16 cellular contexts compared by ENCODE assay signal in the genomic region with DNA sequence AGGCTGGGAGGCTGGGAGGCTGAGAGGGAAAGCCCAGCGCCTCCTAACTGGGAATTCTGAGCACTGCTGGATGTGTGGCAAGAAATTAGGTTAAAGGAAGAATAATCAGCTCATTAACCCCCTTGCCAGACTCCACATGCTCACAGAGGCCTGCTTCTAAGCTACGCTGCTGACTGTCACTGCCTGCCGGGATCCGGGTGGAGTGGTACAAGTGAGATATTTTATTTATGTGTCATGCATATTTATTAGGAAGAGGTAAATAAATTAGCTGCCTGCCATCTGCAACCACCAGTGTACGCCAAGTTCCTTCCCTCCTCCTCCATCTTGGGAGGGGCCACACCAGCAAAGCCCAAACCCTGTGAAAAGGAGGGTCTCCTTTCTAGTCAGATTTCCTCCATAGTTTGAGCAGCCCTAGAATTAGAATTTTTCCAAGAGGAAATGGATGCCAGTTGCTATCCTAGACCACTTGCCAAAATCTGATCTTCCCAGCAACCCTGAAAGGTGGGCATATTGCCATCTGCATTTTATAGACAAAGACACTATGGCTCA. TPM values are rescaled to one million over a fixed set of nuclear protein-coding genes. Genes with fewer than 3 reads are reported as not detected.
A peak's percentile ranks its signal among the peaks of the same experiment; 100 is the strongest.
DNase-seq lines count a peak whose midpoint lies in the region; ATAC-seq, FAIRE-seq and TF ChIP-seq lines count a peak whose summit lies in the region.
"Had no signal": no experiment of that assay in that cellular context is flagged by ENCODE, and none has a peak within 500 bp of the region (broad histone marks: within the 10 kb centered on the region; RNA-seq: fewer than 3 reads in every experiment).

No MANE protein-coding gene starts in this region.

- POLR2A ChIA-PET in Panc1 (lab: Charles Lee): no interaction called here

- H3K36me3 Mint-ChIP-seq in neural progenitor cell: no peaks in the 10 kb centered on the region
- H3K36me3 Mint-ChIP-seq: CD4-positive, CD25-positive, alpha-beta regulatory T cell had no signal

- no peak for FAIRE-seq in GM12891 (lab: Jason Lieb, UNC)
- FAIRE-seq: GM18507, K562 had no signal

- intact Hi-C loops in Panc1 (cut with micrococcal nuclease; ENCODE audit: unreplicated experiment): no loop called here
- intact Hi-C loops in testis (cut with DNase I; ENCODE audit: low total_unique reads): no loop called here

- no peaks in the 10 kb centered on the region for H3K9me3 Mint-ChIP-seq in neural progenitor cell
- H3K9me3 Mint-ChIP-seq: CD4-positive, CD25-positive, alpha-beta regulatory T cell had no signal

- H3K36me3 ChIP-seq in Panc1 (ENCODE audit: control insufficient read depth, insufficient read depth, low read length) (no peaks in the 10 kb centered on the region), neural progenitor cell (no peaks in the 10 kb centered on the region), testis (ENCODE audit: low read depth, missing control alignments) (no peaks in the 10 kb centered on the region)
- H3K36me3 ChIP-seq: BLaER1 treated with 17β-estradiol and CSF1 and Interleukin-3, amounts not matched to agents 10 nM and 100 nM had no signal

- H3K4me3 ChIP-seq in Panc1 (ENCODE audit: low read depth in 2 of 2, low read length in 2 of 2): no peak overlapping the region
- no peak overlapping the region for H3K4me3 ChIP-seq in neural progenitor cell
- no peak overlapping the region for H3K4me3 ChIP-seq in testis
- H3K4me3 ChIP-seq: BLaER1 treated with 17β-estradiol and CSF1 and Interleukin-3, amounts not matched to agents 10 nM and 100 nM; K562 had no signal

- no peaks in the 10 kb centered on the region for H3K79me2 ChIP-seq in neural progenitor cell (ENCODE audit: low read depth)

- no peak overlapping the region for H3K27ac Mint-ChIP-seq in neural progenitor cell
- H3K27ac Mint-ChIP-seq: CD4-positive, CD25-positive, alpha-beta regulatory T cell had no signal

- 85 to 91% methylated on average over 5 of the region's 5 CpGs for WGBS in testis, 2 donors

- no TSS peak for BruUV-seq in Panc1 (replicated peaks; lab: Mats Ljungman, UMichigan)

- in situ Hi-C loops in Panc1 (cut with HindIII; ENCODE audit: low pct_unique_long_range_greater_than_20kb, low sequenced_read_pairs): no loop called here

- H3K27me3 Mint-ChIP-seq in neural progenitor cell (ENCODE audit: insufficient read depth, low read depth): peaks cover 12% of the 10 kb centered on the region

- peak; percentile 23 for DNase-seq in NCI-H1694 (lab: John Stamatoyannopoulos, UW)
- no peak for DNase-seq in NCI-H1694 treated with DMSO at 0.1 percent for 48 hours (lab: John Stamatoyannopoulos, UW)
- DNase-seq in GM03348 (ENCODE audit: low spot score): peak; percentile 24
- DNase-seq in Panc1 (ENCODE audit: low read depth, low spot score): no peak
- DNase-seq in neural progenitor cell (ENCODE audit: low spot score): no peak
- DNase-seq in GM12891 (ENCODE audit: insufficient read length, low spot score): no peak
- DNase-seq in testis: no peak
- DNase-seq: CD4-positive, CD25-positive, alpha-beta regulatory T cell; DMS79; GF-D8; HCEC 1CT had no signal

- no peaks in the 10 kb centered on the region for H4K20me1 ChIP-seq in neural progenitor cell (ENCODE audit: low read depth)

- TF ChIP-seq CTCF in Panc1 (IDR thresholded peaks at IDR 0.05) (no peak), neural progenitor cell (IDR thresholded peaks at IDR 0.05) (no peak), testis (IDR thresholded peaks at IDR 0.05) (no peak)

- peaks cover 6% of the 10 kb centered on the region for H3K4me1 Mint-ChIP-seq in neural progenitor cell
- H3K4me1 Mint-ChIP-seq: CD4-positive, CD25-positive, alpha-beta regulatory T cell had no signal

- H3K4me1 ChIP-seq in Panc1 (ENCODE audit: control insufficient read depth, insufficient read depth, low read length): peaks cover 46% of the 10 kb centered on the region
- no peaks in the 10 kb centered on the region for H3K4me1 ChIP-seq in neural progenitor cell
- no peaks in the 10 kb centered on the region for H3K4me1 ChIP-seq in testis
- H3K4me1 ChIP-seq: BLaER1 treated with 17β-estradiol and CSF1 and Interleukin-3, amounts not matched to agents 10 nM and 100 nM had no signal

- CTCF ChIA-PET in Panc1 (lab: Charles Lee): no interaction called here

- no peak overlapping the region for H2AFZ ChIP-seq in neural progenitor cell (replicated peaks)

- H3K27me3 ChIP-seq in Panc1 (ENCODE audit: control insufficient read depth, insufficient read depth, low read length): no peaks in the 10 kb centered on the region
- no peaks in the 10 kb centered on the region for H3K27me3 ChIP-seq in neural progenitor cell
- H3K27me3 ChIP-seq in testis: no peaks in the 10 kb centered on the region
- H3K27me3 ChIP-seq: BLaER1 treated with 17β-estradiol and CSF1 and Interleukin-3, amounts not matched to agents 10 nM and 100 nM had no signal

- H3K27ac ChIP-seq in Panc1 (ENCODE audit: low read length) (0 out of 2 replicates have a peak overlapping the region, but pooled peaks have one; percentile 24), neural progenitor cell (no peak overlapping the region), testis (no peak overlapping the region)
- H3K27ac ChIP-seq: 22Rv1; BLaER1 treated with 17β-estradiol and CSF1 and Interleukin-3, amounts not matched to agents 10 nM and 100 nM had no signal

- TF ChIP-seq POLR2A in GM12891 (IDR thresholded peaks at IDR 0.05; ENCODE audit: low read depth, low read length): no peak
- TF ChIP-seq POLR2A in testis (IDR thresholded peaks at IDR 0.05): no peak

- H3K9me3 ChIP-seq in Panc1 (ENCODE audit: control insufficient read depth, insufficient read depth, low read depth, low read length) (no peaks in the 10 kb centered on the region), neural progenitor cell (ENCODE audit: low read depth) (no peaks in the 10 kb centered on the region), testis (no peaks in the 10 kb centered on the region)
- H3K9me3 ChIP-seq: BLaER1 treated with 17β-estradiol and CSF1 and Interleukin-3, amounts not matched to agents 10 nM and 100 nM had no signal

- ATAC-seq in Panc1 (no peak), GM21825 (IDR thresholded peaks at IDR 0.05; ENCODE audit: unreplicated experiment) (no peak)
- ATAC-seq: K562 had no signal

- no peak overlapping the region for H3K9ac ChIP-seq in neural progenitor cell
- H3K9ac ChIP-seq: BLaER1 treated with 17β-estradiol and CSF1 and Interleukin-3, amounts not matched to agents 10 nM and 100 nM had no signal

- H3F3A ChIP-seq in neural progenitor cell (ENCODE audit: low read depth): no peaks in the 10 kb centered on the region

- H3K4me3 Mint-ChIP-seq in neural progenitor cell: peak overlapping the region; percentile 47
- H3K4me3 Mint-ChIP-seq: CD4-positive, CD25-positive, alpha-beta regulatory T cell had no signal

- no peak overlapping the region for H3K4me2 ChIP-seq in neural progenitor cell
- H3K4me2 ChIP-seq: BLaER1 treated with 17β-estradiol and CSF1 and Interleukin-3, amounts not matched to agents 10 nM and 100 nM had no signal

TF ChIP-seq in GM12891, 5 proteins besides CTCF, POLR2A, EP300 and RAD21:
- no peak for TF ChIP-seq POLR2AphosphoS5 (IDR thresholded peaks at IDR 0.05; ENCODE audit: low read depth, low read length)
- no peak for TF ChIP-seq SPI1 (IDR thresholded peaks at IDR 0.05; ENCODE audit: low read depth, low read length)
- no peak for TF ChIP-seq TAF1 (IDR thresholded peaks at IDR 0.05; ENCODE audit: low read depth, low read length)
- TF ChIP-seq POU2F2 (IDR thresholded peaks at IDR 0.05; ENCODE audit: low read depth, low read length): no peak
- TF ChIP-seq PAX5 (IDR thresholded peaks at IDR 0.05; ENCODE audit: insufficient read depth, low read length, severe bottlenecking): no peak
TF ChIP-seq in GM12891: peak in this region for 0.

RNA-seq across cellular contexts. Expression of a gene that starts 43.5 kb away (rescaled TPM):
- total RNA-seq in Panc1 (2021; ENCODE audit: unreplicated experiment): 6.5 TPM
- polyA plus RNA-seq in Panc1 (2012; ENCODE audit: insufficient read length): 5.2 TPM
- 0.25 TPM in 1 of 2 replicates, not detected in the other for total RNA-seq in neural progenitor cell (ENCODE audit: low replicate concordance)
- polyA plus RNA-seq in GM12891 (2012; ENCODE audit: low read depth, missing spikeins): not detected
- total RNA-seq in testis: 1 to 10 TPM; 2.4 to 2.7 TPM
- polyA plus RNA-seq in testis (ENCODE audit: insufficient read depth, low read depth, low replicate concordance): 3.2 TPM
- total RNA-seq: CD4-positive, CD25-positive, alpha-beta regulatory T cell; K562 had no signal

Comparison
In these comparisons a context has a peak if more than half of its experiments do, and no peak if none do; other contexts are left out.
1. DNase-seq: peak in NCI-H1694 (single experiment) and GM03348 (single experiment); none in NCI-H1694 treated with DMSO at 0.1 percent for 48 hours (single experiment), Panc1 (single experiment), neural progenitor cell (single experiment), GM12891 (single experiment) and testis (single experiment).